Comparison of ENCODE assay signal across 1 cellular context in genomic region chr2:154507186-154507585, GRCh38.
TF ChIP-seq lines count a peak whose summit lies in the region.

No MANE protein-coding gene starts in this region.

TF ChIP-seq in HepG2, 621 proteins besides CTCF, POLR2A, EP300 and RAD21 (continued from another document):
- TF ChIP-seq USF2 (IDR thresholded peaks at IDR 0.05; ENCODE audit: low read depth, low read length) = no peak
- TF ChIP-seq USF2 (CRISPR knock-in tag; IDR thresholded peaks at IDR 0.05; ENCODE audit: borderline replicate concordance) = no peak
- TF ChIP-seq ZNF275 (CRISPR knock-in tag; IDR thresholded peaks at IDR 0.05; ENCODE audit: borderline replicate concordance) = no peak
- TF ChIP-seq ZNF513 (CRISPR knock-in tag; conservative IDR thresholded peaks at IDR 0.05) = no peak
